In genomic region chr4:143511906-143512305, GRCh38 we compare ENCODE assay signal across 14 cellular contexts.
"Had no signal": no experiment of that assay in that cellular context is flagged by ENCODE, and none has a peak within 500 bp of the region (broad histone marks: within the 10 kb centered on the region; RNA-seq: fewer than 3 reads in every experiment).

No MANE protein-coding gene starts in this region.

- H3K27me3 ChIP-seq: body of pancreas, gastroesophageal sphincter, heart right ventricle, uterus had no signal

- H3K4me1 ChIP-seq: uterus had no signal

- H3K9me3 Mint-ChIP-seq: activated CD4-positive, alpha-beta T cell treated with anti-CD3 and anti-CD28 coated beads, Interleukin-2, amount 10 ng/mL, durations not matched to agents 7 days and 5 days; stimulated activated effector memory CD8-positive, alpha-beta T cell treated with anti-CD3 and anti-CD28 coated beads, Interleukin-12 subunit alpha, Interleukin-12 subunit beta, amount 100 ng/mL, for 72 hours had no signal

- H3K9me3 ChIP-seq: body of pancreas, gastroesophageal sphincter, heart right ventricle, lower lobe of right lung, neutrophil, uterus had no signal

- ATAC-seq: body of pancreas; gastroesophageal sphincter; heart right ventricle; left colon; lower lobe of right lung; stimulated activated effector memory CD8-positive, alpha-beta T cell treated with anti-CD3 and anti-CD28 coated beads, Interleukin-12 subunit alpha, Interleukin-12 subunit beta, amount 100 ng/mL, for 72 hours had no signal

- H3K27ac ChIP-seq: body of pancreas, lower lobe of right lung, uterus had no signal

- H3K36me3 ChIP-seq: gastroesophageal sphincter, lower lobe of right lung, neutrophil, uterus had no signal

- H3K27ac Mint-ChIP-seq: stimulated activated effector memory CD8-positive, alpha-beta T cell treated with anti-CD3 and anti-CD28 coated beads, Interleukin-12 subunit alpha, Interleukin-12 subunit beta, amount 100 ng/mL, for 72 hours had no signal

- DNase-seq: activated CD4-positive, alpha-beta T cell treated with anti-CD3 and anti-CD28 coated beads, Interleukin-2, amount 10 ng/mL, durations not matched to agents 7 days and 5 days; activated CD8-positive, alpha-beta memory T cell treated with anti-CD3 and anti-CD28 coated beads for 24 hours; activated naive CD4-positive, alpha-beta T cell treated with anti-CD3 and anti-CD28 coated beads, Interleukin-2, amount 50 U/mL, for 16 hours; activated T-cell treated with anti-CD3 and anti-CD28 coated beads for 4 hours; amygdala; body of pancreas; caudate nucleus; heart right ventricle; left colon; lower lobe of right lung; uterus had no signal
